15 cellular contexts compared by ENCODE assay signal in genomic region chr15:89822951-89823701, GRCh38. TPM values are rescaled to one million over a fixed set of nuclear protein-coding genes. Genes with fewer than 3 reads are reported as not detected.
A peak's percentile ranks its signal among the peaks of the same experiment; 100 is the strongest.
DNase-seq lines count a peak whose midpoint lies in the region; ATAC-seq and TF ChIP-seq lines count a peak whose summit lies in the region.
"Had no signal": no experiment of that assay in that cellular context is flagged by ENCODE, and none has a peak within 500 bp of the region (broad histone marks: within the 10 kb centered on the region; RNA-seq: fewer than 3 reads in every experiment).

No MANE protein-coding gene starts in this region.

- H4K20me1 ChIP-seq in PC-3 (ENCODE audit: low read length): no peaks in the 10 kb centered on the region

- H3K4me3 ChIP-seq in H7 (ENCODE audit: insufficient read depth, low read depth, low read length) (no peak overlapping the region), PC-3 (ENCODE audit: low read length) (no peak overlapping the region), uterus (no peak overlapping the region)

- DNase-seq in H7: peak; percentile 62
- peak; percentile 94 for DNase-seq in PC-3
- DNase-seq in dedifferentiated amniotic fluid mesenchymal stem cell (ENCODE audit: extremely low spot score): peak; percentile 20
- no peak for DNase-seq in sciatic nerve (ENCODE audit: low spot score)
- DNase-seq in NCI-H2107 (lab: John Stamatoyannopoulos, UW): no peak
- DNase-seq in activated CD4-positive, alpha-beta T cell treated with anti-CD3 and anti-CD28 coated beads for 1 hour: no peak
- DNase-seq in uterus: no peak
- DNase-seq in kidney glomerular epithelial cell (lab: John Stamatoyannopoulos, UW): no peak
- DNase-seq: activated naive CD4-positive, alpha-beta T cell treated with anti-CD3 and anti-CD28 coated beads for 36 hours; DMS79; KBM-7; NCI-H345; stimulated activated CD4-positive, alpha-beta T cell treated with anti-CD3 and anti-CD28 coated beads, Interleukin-12 subunit alpha, Interleukin-12 subunit beta, amount 100 ng/mL, for 4 hours; stimulated activated CD8-positive, alpha-beta memory T cell treated with anti-CD3 and anti-CD28 coated beads, Interleukin-4, amount 100 ng/mL, for 48 hours had no signal

- POLR2A ChIA-PET in PC-3 (lab: Charles Lee; ENCODE audit: unreplicated experiment): no interaction called here

- TF ChIP-seq CTCF in PC-3 (conservative IDR thresholded peaks at IDR 0.05; ENCODE audit: low read depth, low read length) (no peak), uterus (IDR thresholded peaks at IDR 0.05) (no peak)

- H3K79me2 ChIP-seq in PC-3 (ENCODE audit: low read length): 0 out of 2 replicates have a peak, but pooled peaks cover 8% of the 10 kb centered on the region

- peaks cover 15% of the 10 kb centered on the region for H3F3A ChIP-seq in PC-3 (ENCODE audit: low read length, unreplicated experiment)

- no peaks in the 10 kb centered on the region for H3K27me3 ChIP-seq in H7 (ENCODE audit: control insufficient read depth, insufficient read depth, low read length)
- H3K27me3 ChIP-seq in PC-3 (ENCODE audit: low read length): no peaks in the 10 kb centered on the region
- no peaks in the 10 kb centered on the region for H3K27me3 ChIP-seq in uterus

- H3K36me3 ChIP-seq in H7 (replicated peaks; ENCODE audit: control insufficient read depth, insufficient read depth, low read length): no peaks in the 10 kb centered on the region
- no peaks in the 10 kb centered on the region for H3K36me3 ChIP-seq in PC-3 (ENCODE audit: low read depth, low read length)
- H3K36me3 ChIP-seq in uterus: no peaks in the 10 kb centered on the region

- CTCF ChIA-PET in PC-3 (lab: Charles Lee): no interaction called here

- intact Hi-C loops in PC-3 (cut with micrococcal nuclease) (no loop called here), sciatic nerve (cut with DNase I) (no loop called here), uterus (cut with DNase I; ENCODE audit: low total_unique reads) (no loop called here)

- H3K4me2 ChIP-seq in PC-3 (ENCODE audit: low read length): peak overlapping the region; percentile 63

- TF ChIP-seq POLR2A in uterus (IDR thresholded peaks at IDR 0.05): no peak

- BruUV-seq in PC-3 (replicated peaks; lab: Mats Ljungman, UMichigan): no TSS peak

- peak overlapping the region; percentile 91 for H3K9ac ChIP-seq in PC-3 (ENCODE audit: low read length)

- no peak overlapping the region for H2AFZ ChIP-seq in PC-3 (ENCODE audit: low read length)

- ATAC-seq in PC-3 (peak; percentile 65), sciatic nerve (peak; percentile 66)

- no peaks in the 10 kb centered on the region for H3K9me2 ChIP-seq in PC-3 (replicated peaks; ENCODE audit: low read length)

- H3K9me3 ChIP-seq in PC-3 (ENCODE audit: low read length) (no peaks in the 10 kb centered on the region), uterus (no peaks in the 10 kb centered on the region)

- H3K4me1 ChIP-seq in PC-3 (ENCODE audit: insufficient read depth, low read length) (peaks cover 61% of the 10 kb centered on the region), uterus (no peaks in the 10 kb centered on the region)

- H3K27ac ChIP-seq in PC-3 (ENCODE audit: low read length) (peak overlapping the region; percentile 100), uterus (no peak overlapping the region)

RNA-seq across cellular contexts. Expression of gene ANPEP, which starts 8.5 kb away (rescaled TPM):
- 3.3 and 6.7 TPM in 2 replicates for total RNA-seq in H7 (2014; rRNA removed; shearing (Covaris generic))
- total RNA-seq in PC-3 (2014; rRNA removed): 113 and 133 TPM in 2 replicates
- total RNA-seq in sciatic nerve: 53.7 TPM
- 1 to 10 TPM in 3 of 4 donors, under 1 TPM in 1; 0.88 to 5.9 (median 2.2) TPM for total RNA-seq in uterus
- total RNA-seq: activated naive CD4-positive, alpha-beta T cell treated with anti-CD3 and anti-CD28 coated beads for 36 hours had no signal

RNA-seq across cellular contexts. Expression of gene MESP2, which starts 47.0 kb away (rescaled TPM):
- 2.0 TPM in 2 replicates for total RNA-seq in H7 (2014; rRNA removed; shearing (Covaris generic))
- total RNA-seq in PC-3 (2014; rRNA removed) (1.1 and 1.3 TPM in 2 replicates), sciatic nerve (0.45 TPM), uterus (under 1 TPM in 1 of 4 donors, not detected in 3; 0.21 TPM)
- total RNA-seq: activated naive CD4-positive, alpha-beta T cell treated with anti-CD3 and anti-CD28 coated beads for 36 hours; dermis microvascular lymphatic vessel endothelial cell had no signal

Comparison
In these comparisons a context has a peak if more than half of its experiments do, and no peak if none do; other contexts are left out.
1. DNase-seq: peak in H7 (single experiment), PC-3 (single experiment) and dedifferentiated amniotic fluid mesenchymal stem cell (single experiment); none in sciatic nerve (single experiment), NCI-H2107 (single experiment), activated CD4-positive, alpha-beta T cell treated with anti-CD3 and anti-CD28 coated beads for 1 hour (single experiment), uterus (0 of 2) and kidney glomerular epithelial cell (single experiment).